Comparison of ENCODE assay signal across 9 cellular contexts in the genomic region with DNA sequence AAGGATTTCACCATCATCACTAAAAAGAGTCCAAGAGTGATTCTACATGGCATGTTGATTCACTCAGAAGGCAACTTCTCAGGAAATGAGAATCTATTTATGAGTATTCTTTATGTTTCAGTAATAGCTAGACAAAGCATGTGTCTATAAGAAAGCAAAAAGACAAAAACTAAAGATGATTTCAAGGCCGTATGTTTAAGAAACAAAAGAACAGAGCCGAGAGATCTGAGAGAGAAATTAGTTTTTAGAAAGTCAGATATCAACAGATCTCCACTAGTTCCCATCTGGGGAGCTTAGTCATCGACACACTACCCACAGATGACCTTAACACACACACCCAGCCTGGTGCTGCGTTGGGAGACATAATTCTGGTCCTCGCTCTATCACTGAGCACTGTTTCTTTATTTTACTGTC. TPM values are rescaled to one million over a fixed set of nuclear protein-coding genes. Genes with fewer than 3 reads are reported as not detected.
A peak's percentile ranks its signal among the peaks of the same experiment; 100 is the strongest.
DNase-seq lines count a peak whose midpoint lies in the region; ATAC-seq and TF ChIP-seq lines count a peak whose summit lies in the region.
"Had no signal": no experiment of that assay in that cellular context is flagged by ENCODE, and none has a peak within 500 bp of the region (broad histone marks: within the 10 kb centered on the region; RNA-seq: fewer than 3 reads in every experiment).

No MANE protein-coding gene starts in this region.

- H3K4me1 Mint-ChIP-seq in activated CD8-positive, alpha-beta T cell treated with anti-CD3 and anti-CD28 coated beads for 36 hours (ENCODE audit: low read depth): peaks cover 89% of the 10 kb centered on the region
- H3K4me1 Mint-ChIP-seq in naive B cell: peaks cover 26 to 60% (median 58%) of the 10 kb centered on the region in 3 donors

- ATAC-seq in GM18517 (IDR thresholded peaks at IDR 0.05; ENCODE audit: unreplicated experiment): peak; percentile 57
- ATAC-seq in HG02642 (IDR thresholded peaks at IDR 0.05; ENCODE audit: poor library complexity, unreplicated experiment): peak; percentile 53
- ATAC-seq in activated CD8-positive, alpha-beta T cell treated with anti-CD3 and anti-CD28 coated beads for 36 hours: peak; percentile 80
- no peak for ATAC-seq in naive B cell (ENCODE audit: low read depth in 2 of 2)
- ATAC-seq in GM21528 (IDR thresholded peaks at IDR 0.05; ENCODE audit: low FRiP score, unreplicated experiment): no peak

- DNase-seq in activated CD8-positive, alpha-beta T cell treated with anti-CD3 and anti-CD28 coated beads for 36 hours: peak; percentile 67
- DNase-seq in naive B cell (no peak), NAMALWA (ENCODE audit: low spot score) (no peak), occipital lobe (lab: John Stamatoyannopoulos, UW) (no peak)
- DNase-seq: pancreas, SHP77 had no signal

- peak overlapping the region; percentile 59 for H3K4me3 Mint-ChIP-seq in activated CD8-positive, alpha-beta T cell treated with anti-CD3 and anti-CD28 coated beads for 36 hours
- H3K4me3 Mint-ChIP-seq in naive B cell: peak overlapping the region in 1 of 8 donors; percentile 39

- POLR2A ChIA-PET in activated CD8-positive, alpha-beta T cell treated with anti-CD3 and anti-CD28 coated beads for 36 hours (lab: Charles Lee): interaction anchor here (0.7 to 1.9 kb wide), 12 partner anchors 8 to 89 kb away, joined by 3 to 10 read pairs (median 4); partner anchors contain the start of gene PIP4K2A

- intact Hi-C loops in activated CD8-positive, alpha-beta T cell treated with anti-CD3 and anti-CD28 coated beads for 36 hours (cut with micrococcal nuclease): loop anchor here (5.0 kb wide), 1 partner anchor 36 kb away; no protein-coding TSS in a partner anchor

- H3K36me3 Mint-ChIP-seq in activated CD8-positive, alpha-beta T cell treated with anti-CD3 and anti-CD28 coated beads for 36 hours (ENCODE audit: low read depth): peaks cover 32% of the 10 kb centered on the region
- H3K36me3 Mint-ChIP-seq in naive B cell: no peaks in the 10 kb centered on the region

- H3K27me3 Mint-ChIP-seq in activated CD8-positive, alpha-beta T cell treated with anti-CD3 and anti-CD28 coated beads for 36 hours: no peaks in the 10 kb centered on the region
- no peaks in the 10 kb centered on the region for H3K27me3 Mint-ChIP-seq in naive B cell

- peak overlapping the region; percentile 86 for H3K27ac Mint-ChIP-seq in activated CD8-positive, alpha-beta T cell treated with anti-CD3 and anti-CD28 coated beads for 36 hours
- peak overlapping the region in 4 of 6 donors; percentile 53 to 82 (median 64) for H3K27ac Mint-ChIP-seq in naive B cell

- no peak for TF ChIP-seq CTCF in activated CD8-positive, alpha-beta T cell treated with anti-CD3 and anti-CD28 coated beads for 36 hours (IDR thresholded peaks at IDR 0.05)

- peaks cover 6% of the 10 kb centered on the region for H3K9me3 Mint-ChIP-seq in activated CD8-positive, alpha-beta T cell treated with anti-CD3 and anti-CD28 coated beads for 36 hours
- H3K9me3 Mint-ChIP-seq in naive B cell: no peaks in the 10 kb centered on the region

- CTCF ChIA-PET in activated CD8-positive, alpha-beta T cell treated with anti-CD3 and anti-CD28 coated beads for 36 hours (lab: Charles Lee): interaction anchor here (0.9 to 2.1 kb wide), 4 partner anchors 8 to 119 kb away, joined by 3 to 7 read pairs (median 4); no protein-coding TSS in a partner anchor

RNA-seq across cellular contexts. Expression of gene PIP4K2A, which starts 21.0 kb away (rescaled TPM):
- total RNA-seq in activated CD8-positive, alpha-beta T cell treated with anti-CD3 and anti-CD28 coated beads for 36 hours: 100 to 1,000 TPM; 108 to 115 TPM
- 10 to 100 TPM; 16.8 to 45.7 (median 26.3) TPM for polyA plus RNA-seq in naive B cell (ENCODE audit: low read depth in 6 of 6)
- 41.0 TPM for total RNA-seq in occipital lobe

Comparison
In these comparisons a context has a peak if more than half of its experiments do, and no peak if none do; other contexts are left out.
1. ATAC-seq: peak in GM18517 (single experiment), HG02642 (single experiment) and activated CD8-positive, alpha-beta T cell treated with anti-CD3 and anti-CD28 coated beads for 36 hours (single experiment); none in naive B cell (0 of 2) and GM21528 (single experiment).